23 cellular contexts compared by ENCODE assay signal in the genomic region with DNA sequence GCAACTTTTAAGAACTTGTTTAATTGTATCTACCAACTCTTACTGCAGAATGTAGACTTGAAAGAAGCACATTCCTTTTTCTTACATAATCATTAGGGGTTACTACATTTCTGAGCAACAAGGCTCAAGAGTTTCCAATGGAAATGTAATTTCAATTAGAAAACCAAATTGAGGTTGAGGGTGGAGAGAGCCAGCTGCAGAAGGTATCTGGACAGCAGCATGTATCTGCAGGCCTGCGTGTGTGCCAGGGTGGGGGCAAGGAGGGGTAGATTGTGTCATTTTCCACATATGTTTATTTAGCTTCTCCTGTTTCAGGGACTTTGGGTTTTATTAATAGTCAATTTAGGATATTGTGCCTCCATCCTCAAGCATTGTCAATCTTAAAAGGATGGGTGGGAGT.
DNase-seq lines count a peak whose midpoint lies in the region; ATAC-seq, FAIRE-seq and TF ChIP-seq lines count a peak whose summit lies in the region.
"Had no signal": no experiment of that assay in that cellular context is flagged by ENCODE, and none has a peak within 500 bp of the region (broad histone marks: within the 10 kb centered on the region; RNA-seq: fewer than 3 reads in every experiment).

No MANE protein-coding gene starts in this region.

- intact Hi-C loops in activated B cell treated with CpG ODN at 0.5 μM for 24 hours (cut with micrococcal nuclease) (no loop called here), colonic mucosa (cut with DNase I) (no loop called here), pancreas (cut with DNase I) (no loop called here)

- no peaks in the 10 kb centered on the region for H3K36me3 ChIP-seq in BLaER1
- H3K36me3 ChIP-seq in colonic mucosa = no peaks in the 10 kb centered on the region
- H3K36me3 ChIP-seq in pancreas = no peaks in the 10 kb centered on the region

- H3K4me3 ChIP-seq in BLaER1 (no peak overlapping the region), colonic mucosa (no peak overlapping the region), pancreas (no peak overlapping the region)

- CTCF ChIA-PET in activated B cell treated with CpG ODN at 0.5 μM for 24 hours (lab: Charles Lee) = interaction anchor here (1.5 kb wide), 1 partner anchor 11 kb away, joined by 3 read pairs; no protein-coding TSS in a partner anchor

- H3K27ac Mint-ChIP-seq in IgD-negative memory B cell (peak overlapping the region; percentile 98 to 99 (median 99)), activated B cell treated with CpG ODN at 0.5 μM for 24 hours (peak overlapping the region; percentile 97), naive B cell (peak overlapping the region; percentile 99 to 100 (median 100))

- H3K27me3 Mint-ChIP-seq in IgD-negative memory B cell (peaks cover 3% of the 10 kb centered on the region), activated B cell treated with CpG ODN at 0.5 μM for 24 hours (no peaks in the 10 kb centered on the region), naive B cell (no peaks in the 10 kb centered on the region)
- H3K27me3 Mint-ChIP-seq: CD4-positive, CD25-positive, alpha-beta regulatory T cell had no signal

- H3K9me3 ChIP-seq in BLaER1 (no peaks in the 10 kb centered on the region), colonic mucosa (no peaks in the 10 kb centered on the region), pancreas (no peaks in the 10 kb centered on the region)

- no peak for DNase-seq in activated B cell treated with CpG ODN at 0.5 μM for 24 hours
- no peak for DNase-seq in naive B cell
- DNase-seq in colonic mucosa = no peak
- no peak for DNase-seq in left lobe of liver (ENCODE audit: low spot score)
- no peak for DNase-seq in pancreas
- DNase-seq: CD4-positive, CD25-positive, alpha-beta regulatory T cell; COR-L47; DMS79 treated with DMSO at 0.1 percent for 48 hours; KBM-7; NCI-H1105 treated with DMSO at 0.1 percent for 48 hours; NCI-H2029 treated with DMSO at 0.1 percent for 48 hours; NCI-H226; NCI-H510A treated with DMSO at 0.1 percent for 48 hours; NCI-H748 treated with DMSO at 0.1 percent for 48 hours; PC-3; Right ventricle myocardium superior; SW 1271 had no signal

- H3K36me3 Mint-ChIP-seq in IgD-negative memory B cell (peaks cover 7% of the 10 kb centered on the region), activated B cell treated with CpG ODN at 0.5 μM for 24 hours (ENCODE audit: low read depth) (peaks cover 3% of the 10 kb centered on the region), naive B cell (peaks cover 0 to under 1% of the 10 kb centered on the region in 2 donors)
- H3K36me3 Mint-ChIP-seq: CD4-positive, CD25-positive, alpha-beta regulatory T cell had no signal

- H4K20me1 ChIP-seq in BLaER1 = no peaks in the 10 kb centered on the region

- H3K4me2 ChIP-seq in BLaER1 = 0 out of 2 replicates have a peak overlapping the region, but pooled peaks have one; percentile 15

- H3K4me1 ChIP-seq in BLaER1 (peaks cover 90% of the 10 kb centered on the region), colonic mucosa (no peaks in the 10 kb centered on the region), pancreas (no peaks in the 10 kb centered on the region)

- FAIRE-seq in pancreas (lab: Jason Lieb, UNC) = no peak
- FAIRE-seq: A204.1, HepG2 had no signal

- peaks cover 70 to 84% (median 71%) of the 10 kb centered on the region in 3 donors for H3K4me1 Mint-ChIP-seq in IgD-negative memory B cell
- H3K4me1 Mint-ChIP-seq in activated B cell treated with CpG ODN at 0.5 μM for 24 hours = peaks cover 100% of the 10 kb centered on the region
- peaks cover 57 to 98% (median 73%) of the 10 kb centered on the region in 3 donors for H3K4me1 Mint-ChIP-seq in naive B cell

- H3K4me3 Mint-ChIP-seq in IgD-negative memory B cell = peak overlapping the region in 2 of 4 donors; percentile 72 to 83
- peak overlapping the region; percentile 38 for H3K4me3 Mint-ChIP-seq in activated B cell treated with CpG ODN at 0.5 μM for 24 hours
- peak overlapping the region; percentile 53 to 82 (median 72) for H3K4me3 Mint-ChIP-seq in naive B cell
- H3K4me3 Mint-ChIP-seq: CD4-positive, CD25-positive, alpha-beta regulatory T cell had no signal

- 75 to 91% methylated on average over 1 of the region's 1 CpG for WGBS in pancreas, 2 donors

- H3K9ac ChIP-seq in BLaER1 (no peak overlapping the region), colonic mucosa (ENCODE audit: low read depth in 2 of 2, low read length in 2 of 2) (no peak overlapping the region)

- H3K9me3 Mint-ChIP-seq in IgD-negative memory B cell (no peaks in the 10 kb centered on the region), activated B cell treated with CpG ODN at 0.5 μM for 24 hours (no peaks in the 10 kb centered on the region), naive B cell (peaks cover 0 to 1% (median 0%) of the 10 kb centered on the region in 7 donors)

- TF ChIP-seq CTCF in activated B cell treated with CpG ODN at 0.5 μM for 24 hours (IDR thresholded peaks at IDR 0.05) (no peak), colonic mucosa (IDR thresholded peaks at IDR 0.05) (no peak), pancreas (IDR thresholded peaks at IDR 0.05) (no peak)

- POLR2A ChIA-PET in activated B cell treated with CpG ODN at 0.5 μM for 24 hours (lab: Charles Lee) = interaction anchor here (2.3 to 24.5 kb wide), 3 partner anchors 10 to 42 kb away, joined by 6 to 1820 read pairs (median 33); no protein-coding TSS in a partner anchor

- ATAC-seq in activated B cell treated with CpG ODN at 0.5 μM for 24 hours (ENCODE audit: low read depth) (no peak), naive B cell (ENCODE audit: low read depth in 2 of 2) (no peak), left lobe of liver (no peak), HG03520 (IDR thresholded peaks at IDR 0.05; ENCODE audit: unreplicated experiment) (no peak), pancreas (no peak)
- ATAC-seq: HepG2, PC-3 had no signal

- H3K27ac ChIP-seq in BLaER1 = no peak overlapping the region
- no peak overlapping the region for H3K27ac ChIP-seq in colonic mucosa
- H3K27ac ChIP-seq in pancreas = no peak overlapping the region
- H3K27ac ChIP-seq: HL-60 had no signal

- H3K27me3 ChIP-seq in BLaER1 (no peaks in the 10 kb centered on the region), colonic mucosa (no peaks in the 10 kb centered on the region), pancreas (no peaks in the 10 kb centered on the region)
